8 cellular contexts compared by ENCODE assay signal in genomic region chr11:72814139-72814830, GRCh38. TPM values are rescaled to one million over a fixed set of nuclear protein-coding genes. Genes with fewer than 3 reads are reported as not detected.
DNase-seq lines count a peak whose midpoint lies in the region; ATAC-seq and TF ChIP-seq lines count a peak whose summit lies in the region.

TSS of gene ATG16L2 (plus strand) at chr11:72814411. CDS start at chr11:72814446, 35 bp downstream.

- DNase-seq in NCI-H2196 (lab: John Stamatoyannopoulos, UW; ENCODE audit: unreplicated experiment) (peak; percentile 87), activated B cell treated with CpG ODN at 0.5 μM for 24 hours (peak; percentile 97), cardiac fibroblast (ENCODE audit: low read depth in 2 of 2) (peak; percentile 88), islet precursor cell (peak; percentile 92)
- peak; percentile 77 to 86 (median 84) for DNase-seq in stimulated activated CD4-positive, alpha-beta T cell treated with anti-CD3 and anti-CD28 coated beads, Interleukin-12 subunit alpha, Interleukin-12 subunit beta, amount 100 ng/mL, for 48 hours (ENCODE audit: low read depth in 2 of 3, low spot score in 1 of 3)

- H3K27me3 ChIP-seq in ACC112 (ENCODE audit: insufficient read depth, low read length): no peaks in the 10 kb centered on the region

- no peaks in the 10 kb centered on the region for H3K27me3 Mint-ChIP-seq in activated B cell treated with CpG ODN at 0.5 μM for 24 hours

- H3K9me3 Mint-ChIP-seq in activated B cell treated with CpG ODN at 0.5 μM for 24 hours: no peaks in the 10 kb centered on the region

- H3K4me1 ChIP-seq in ACC112 (ENCODE audit: control insufficient read depth, insufficient read depth, low read length, unreplicated experiment): peaks cover 16% of the 10 kb centered on the region

- H2AFZ ChIP-seq in ACC112 (ENCODE audit: low read length, unreplicated experiment): peak within 1 kb of the TSS; percentile 83

- TF ChIP-seq CTCF in activated B cell treated with CpG ODN at 0.5 μM for 24 hours (IDR thresholded peaks at IDR 0.05) (no peak), cardiac fibroblast (IDR thresholded peaks at IDR 0.05; ENCODE audit: low read depth, low read length) (no peak)

- peak within 1 kb of the TSS; percentile 98 for H3K4me3 Mint-ChIP-seq in activated B cell treated with CpG ODN at 0.5 μM for 24 hours

- peak within 1 kb of the TSS; percentile 91 for H3K27ac ChIP-seq in ACC112 (ENCODE audit: low read depth, low read length)

- H3K36me3 Mint-ChIP-seq in activated B cell treated with CpG ODN at 0.5 μM for 24 hours (ENCODE audit: low read depth): peaks cover 40% of the 10 kb centered on the region

- H3K4me3 ChIP-seq in ACC112 (ENCODE audit: low read depth, low read length) (peak within 1 kb of the TSS; percentile 84), cardiac fibroblast (replicated peaks in 1 of 2; ENCODE audit: low read depth in 2 of 2, low read length in 2 of 2) (peak within 1 kb of the TSS; percentile 65 to 94)

- POLR2A ChIA-PET in activated B cell treated with CpG ODN at 0.5 μM for 24 hours (lab: Charles Lee): interaction anchor here (0.6 to 4.5 kb wide), 8 partner anchors 18 to 375 kb away, joined by 3 to 26 read pairs (median 8); partner anchors contain the start of gene STARD10

- peak within 1 kb of the TSS; percentile 94 for H3K27ac Mint-ChIP-seq in activated B cell treated with CpG ODN at 0.5 μM for 24 hours

- H3K4me1 Mint-ChIP-seq in activated B cell treated with CpG ODN at 0.5 μM for 24 hours: peaks cover 52% of the 10 kb centered on the region

- H3K79me2 ChIP-seq in ACC112 (ENCODE audit: control insufficient read depth, insufficient read depth, low read length, unreplicated experiment): peaks cover 26% of the 10 kb centered on the region

- CTCF ChIA-PET in activated B cell treated with CpG ODN at 0.5 μM for 24 hours (lab: Charles Lee): interaction anchor here (1.1 to 5.2 kb wide), 8 partner anchors 16 to 130 kb away, joined by 3 to 27 read pairs (median 6); partner anchors contain the start of gene STARD10

- peaks cover 6% of the 10 kb centered on the region; the same call in 1 of the 2 replicates for H3K36me3 ChIP-seq in ACC112 (ENCODE audit: insufficient read depth, low read length)

- peak; percentile 45 for ATAC-seq in GM18520 (IDR thresholded peaks at IDR 0.05; ENCODE audit: unreplicated experiment)
- ATAC-seq in HG03045 (IDR thresholded peaks at IDR 0.05; ENCODE audit: unreplicated experiment): peak; percentile 73
- peak; percentile 75 for ATAC-seq in activated B cell treated with CpG ODN at 0.5 μM for 24 hours (ENCODE audit: low read depth)

- intact Hi-C loops in activated B cell treated with CpG ODN at 0.5 μM for 24 hours (cut with micrococcal nuclease): loop anchor here (1.0 to 10.0 kb wide), 9 partner anchors 8 to 887 kb away; partner anchors contain the start of genes ARAP1, FCHSD2, INPPL1 and RNF121

RNA-seq across cellular contexts. Expression of gene ATG16L2, which starts in this region (rescaled TPM):
- 73.5 and 96.7 TPM in 2 replicates for total RNA-seq in activated B cell treated with CpG ODN at 0.5 μM for 24 hours

Comparison
In these comparisons a context has a peak if more than half of its experiments do, and no peak if none do; other contexts are left out.
1. Peak in every context shown above with its lines: DNase-seq, ATAC-seq, H3K4me3 ChIP-seq and H3K27ac ChIP-seq.